In the genomic region with DNA sequence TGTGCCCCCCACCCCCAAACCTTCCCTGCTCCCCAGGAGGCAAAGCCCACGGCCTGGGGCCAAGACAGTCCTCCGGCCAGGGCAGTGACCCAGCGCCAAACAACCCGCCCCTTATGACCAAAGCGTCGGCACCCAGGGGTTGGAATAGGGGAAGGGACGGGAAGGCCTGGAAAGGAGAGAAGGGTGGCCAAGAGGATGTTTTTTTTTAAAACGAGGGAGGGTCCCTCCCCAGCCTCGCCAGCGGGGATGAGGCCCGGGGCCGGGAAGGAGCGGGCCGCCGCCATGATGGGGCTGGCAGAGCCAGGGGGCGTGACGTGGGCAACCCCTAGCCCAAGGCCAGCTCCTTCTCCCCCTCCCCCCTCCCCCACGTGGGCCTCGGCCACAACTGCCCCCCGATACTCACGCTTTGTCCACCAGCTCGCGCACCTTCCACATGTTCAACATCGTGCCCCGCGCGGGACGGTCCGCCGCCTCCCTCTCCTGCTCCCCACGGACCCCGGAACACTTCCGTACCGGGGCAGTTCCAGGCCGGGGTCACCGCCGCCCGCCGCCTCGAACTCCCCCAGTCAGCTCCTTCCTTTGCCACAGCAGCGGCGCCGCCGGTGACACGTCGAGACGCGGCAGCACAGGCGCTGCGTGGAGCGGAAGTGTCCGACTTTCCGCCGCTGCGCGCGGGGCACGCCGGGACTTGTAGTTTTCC, we compare ENCODE assay signal across 1 cellular context.
TF ChIP-seq lines count a peak whose summit lies in the region.

A gene (minus strand): TSS at position 619 of the 700 bp plus-strand sequence. CDS start 175 bp downstream, at position 444.

TF ChIP-seq in HepG2, 621 proteins besides CTCF, POLR2A, EP300 and RAD21 (continued from another document and continues in another):
- TF ChIP-seq, protein P1, sequence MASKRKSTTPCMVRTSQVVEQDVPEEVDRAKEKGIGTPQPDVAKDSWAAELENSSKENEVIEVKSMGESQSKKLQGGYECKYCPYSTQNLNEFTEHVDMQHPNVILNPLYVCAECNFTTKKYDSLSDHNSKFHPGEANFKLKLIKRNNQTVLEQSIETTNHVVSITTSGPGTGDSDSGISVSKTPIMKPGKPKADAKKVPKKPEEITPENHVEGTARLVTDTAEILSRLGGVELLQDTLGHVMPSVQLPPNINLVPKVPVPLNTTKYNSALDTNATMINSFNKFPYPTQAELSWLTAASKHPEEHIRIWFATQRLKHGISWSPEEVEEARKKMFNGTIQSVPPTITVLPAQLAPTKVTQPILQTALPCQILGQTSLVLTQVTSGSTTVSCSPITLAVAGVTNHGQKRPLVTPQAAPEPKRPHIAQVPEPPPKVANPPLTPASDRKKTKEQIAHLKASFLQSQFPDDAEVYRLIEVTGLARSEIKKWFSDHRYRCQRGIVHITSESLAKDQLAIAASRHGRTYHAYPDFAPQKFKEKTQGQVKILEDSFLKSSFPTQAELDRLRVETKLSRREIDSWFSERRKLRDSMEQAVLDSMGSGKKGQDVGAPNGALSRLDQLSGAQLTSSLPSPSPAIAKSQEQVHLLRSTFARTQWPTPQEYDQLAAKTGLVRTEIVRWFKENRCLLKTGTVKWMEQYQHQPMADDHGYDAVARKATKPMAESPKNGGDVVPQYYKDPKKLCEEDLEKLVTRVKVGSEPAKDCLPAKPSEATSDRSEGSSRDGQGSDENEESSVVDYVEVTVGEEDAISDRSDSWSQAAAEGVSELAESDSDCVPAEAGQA (IDR thresholded peaks at IDR 0.05; ENCODE audit: low read depth) = peak; percentile 83
- TF ChIP-seq, protein P1 (CRISPR knock-in tag; IDR thresholded peaks at IDR 0.05; ENCODE audit: borderline replicate concordance) = no peak
- TF ChIP-seq, protein P2, sequence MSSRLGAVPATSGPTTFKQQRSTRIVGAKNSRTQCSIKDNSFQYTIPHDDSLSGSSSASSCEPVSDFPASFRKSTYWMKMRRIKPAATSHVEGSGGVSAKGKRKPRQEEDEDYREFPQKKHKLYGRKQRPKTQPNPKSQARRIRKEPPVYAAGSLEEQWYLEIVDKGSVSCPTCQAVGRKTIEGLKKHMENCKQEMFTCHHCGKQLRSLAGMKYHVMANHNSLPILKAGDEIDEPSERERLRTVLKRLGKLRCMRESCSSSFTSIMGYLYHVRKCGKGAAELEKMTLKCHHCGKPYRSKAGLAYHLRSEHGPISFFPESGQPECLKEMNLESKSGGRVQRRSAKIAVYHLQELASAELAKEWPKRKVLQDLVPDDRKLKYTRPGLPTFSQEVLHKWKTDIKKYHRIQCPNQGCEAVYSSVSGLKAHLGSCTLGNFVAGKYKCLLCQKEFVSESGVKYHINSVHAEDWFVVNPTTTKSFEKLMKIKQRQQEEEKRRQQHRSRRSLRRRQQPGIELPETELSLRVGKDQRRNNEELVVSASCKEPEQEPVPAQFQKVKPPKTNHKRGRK (CRISPR knock-in tag; IDR thresholded peaks at IDR 0.05) = no peak
- TF ChIP-seq KMT2B (CRISPR knock-in tag; IDR thresholded peaks at IDR 0.05) (peak; percentile 86), EHMT2 (IDR thresholded peaks at IDR 0.05; ENCODE audit: borderline replicate concordance, low read depth, low read length) (no peak), ZNF350 (CRISPR knock-in tag; IDR thresholded peaks at IDR 0.05; ENCODE audit: borderline replicate concordance, low read depth) (peak; percentile 49; the same call in 1 of the 2 replicates), ZFX (CRISPR knock-in tag; IDR thresholded peaks at IDR 0.05; ENCODE audit: low read depth) (peak; percentile 82), CAMTA2 (CRISPR knock-in tag; IDR thresholded peaks at IDR 0.05; ENCODE audit: borderline replicate concordance) (no peak), ISL2 (CRISPR knock-in tag; IDR thresholded peaks at IDR 0.05) (peak; percentile 56), MXD4 (CRISPR knock-in tag; IDR thresholded peaks at IDR 0.05) (no peak; the same call in 1 of the 2 replicates), HCFC1 (IDR thresholded peaks at IDR 0.05; ENCODE audit: low read depth, low read length) (peak; percentile 92), POLR2G (IDR thresholded peaks at IDR 0.05; ENCODE audit: low read depth, low read length) (peak; percentile 86), ZC3H4 (CRISPR knock-in tag; IDR thresholded peaks at IDR 0.05; ENCODE audit: borderline replicate concordance) (no peak), MED13 (CRISPR knock-in tag; IDR thresholded peaks at IDR 0.05) (0 out of 2 replicates have a peak, but pooled peaks have one; percentile 63), YEATS4 (CRISPR knock-in tag; IDR thresholded peaks at IDR 0.05; ENCODE audit: borderline replicate concordance) (peak; percentile 89), ZNF75D (CRISPR knock-in tag; IDR thresholded peaks at IDR 0.05; ENCODE audit: borderline replicate concordance) (no peak), ZFP1 (CRISPR knock-in tag; IDR thresholded peaks at IDR 0.05) (no peak), ZNF326 (CRISPR knock-in tag; IDR thresholded peaks at IDR 0.05; ENCODE audit: borderline replicate concordance) (no peak), DR1 (CRISPR knock-in tag; IDR thresholded peaks at IDR 0.05) (peak; percentile 26; the same call in 1 of the 2 replicates), ZNF839 (CRISPR knock-in tag; IDR thresholded peaks at IDR 0.05; ENCODE audit: borderline replicate concordance) (peak; percentile 15; the same call in 1 of the 2 replicates), FOXM1 (CRISPR knock-in tag; IDR thresholded peaks at IDR 0.05) (no peak)
- TF ChIP-seq, protein P3, sequence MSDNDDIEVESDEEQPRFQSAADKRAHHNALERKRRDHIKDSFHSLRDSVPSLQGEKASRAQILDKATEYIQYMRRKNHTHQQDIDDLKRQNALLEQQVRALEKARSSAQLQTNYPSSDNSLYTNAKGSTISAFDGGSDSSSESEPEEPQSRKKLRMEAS (IDR thresholded peaks at IDR 0.05) = peak; percentile 84
- TF ChIP-seq, protein P4, sequence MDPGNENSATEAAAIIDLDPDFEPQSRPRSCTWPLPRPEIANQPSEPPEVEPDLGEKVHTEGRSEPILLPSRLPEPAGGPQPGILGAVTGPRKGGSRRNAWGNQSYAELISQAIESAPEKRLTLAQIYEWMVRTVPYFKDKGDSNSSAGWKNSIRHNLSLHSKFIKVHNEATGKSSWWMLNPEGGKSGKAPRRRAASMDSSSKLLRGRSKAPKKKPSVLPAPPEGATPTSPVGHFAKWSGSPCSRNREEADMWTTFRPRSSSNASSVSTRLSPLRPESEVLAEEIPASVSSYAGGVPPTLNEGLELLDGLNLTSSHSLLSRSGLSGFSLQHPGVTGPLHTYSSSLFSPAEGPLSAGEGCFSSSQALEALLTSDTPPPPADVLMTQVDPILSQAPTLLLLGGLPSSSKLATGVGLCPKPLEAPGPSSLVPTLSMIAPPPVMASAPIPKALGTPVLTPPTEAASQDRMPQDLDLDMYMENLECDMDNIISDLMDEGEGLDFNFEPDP (CRISPR knock-in tag; conservative IDR thresholded peaks at IDR 0.05) = 0 out of 2 replicates have a peak, but pooled peaks have one; percentile 30
- TF ChIP-seq, protein P5, sequence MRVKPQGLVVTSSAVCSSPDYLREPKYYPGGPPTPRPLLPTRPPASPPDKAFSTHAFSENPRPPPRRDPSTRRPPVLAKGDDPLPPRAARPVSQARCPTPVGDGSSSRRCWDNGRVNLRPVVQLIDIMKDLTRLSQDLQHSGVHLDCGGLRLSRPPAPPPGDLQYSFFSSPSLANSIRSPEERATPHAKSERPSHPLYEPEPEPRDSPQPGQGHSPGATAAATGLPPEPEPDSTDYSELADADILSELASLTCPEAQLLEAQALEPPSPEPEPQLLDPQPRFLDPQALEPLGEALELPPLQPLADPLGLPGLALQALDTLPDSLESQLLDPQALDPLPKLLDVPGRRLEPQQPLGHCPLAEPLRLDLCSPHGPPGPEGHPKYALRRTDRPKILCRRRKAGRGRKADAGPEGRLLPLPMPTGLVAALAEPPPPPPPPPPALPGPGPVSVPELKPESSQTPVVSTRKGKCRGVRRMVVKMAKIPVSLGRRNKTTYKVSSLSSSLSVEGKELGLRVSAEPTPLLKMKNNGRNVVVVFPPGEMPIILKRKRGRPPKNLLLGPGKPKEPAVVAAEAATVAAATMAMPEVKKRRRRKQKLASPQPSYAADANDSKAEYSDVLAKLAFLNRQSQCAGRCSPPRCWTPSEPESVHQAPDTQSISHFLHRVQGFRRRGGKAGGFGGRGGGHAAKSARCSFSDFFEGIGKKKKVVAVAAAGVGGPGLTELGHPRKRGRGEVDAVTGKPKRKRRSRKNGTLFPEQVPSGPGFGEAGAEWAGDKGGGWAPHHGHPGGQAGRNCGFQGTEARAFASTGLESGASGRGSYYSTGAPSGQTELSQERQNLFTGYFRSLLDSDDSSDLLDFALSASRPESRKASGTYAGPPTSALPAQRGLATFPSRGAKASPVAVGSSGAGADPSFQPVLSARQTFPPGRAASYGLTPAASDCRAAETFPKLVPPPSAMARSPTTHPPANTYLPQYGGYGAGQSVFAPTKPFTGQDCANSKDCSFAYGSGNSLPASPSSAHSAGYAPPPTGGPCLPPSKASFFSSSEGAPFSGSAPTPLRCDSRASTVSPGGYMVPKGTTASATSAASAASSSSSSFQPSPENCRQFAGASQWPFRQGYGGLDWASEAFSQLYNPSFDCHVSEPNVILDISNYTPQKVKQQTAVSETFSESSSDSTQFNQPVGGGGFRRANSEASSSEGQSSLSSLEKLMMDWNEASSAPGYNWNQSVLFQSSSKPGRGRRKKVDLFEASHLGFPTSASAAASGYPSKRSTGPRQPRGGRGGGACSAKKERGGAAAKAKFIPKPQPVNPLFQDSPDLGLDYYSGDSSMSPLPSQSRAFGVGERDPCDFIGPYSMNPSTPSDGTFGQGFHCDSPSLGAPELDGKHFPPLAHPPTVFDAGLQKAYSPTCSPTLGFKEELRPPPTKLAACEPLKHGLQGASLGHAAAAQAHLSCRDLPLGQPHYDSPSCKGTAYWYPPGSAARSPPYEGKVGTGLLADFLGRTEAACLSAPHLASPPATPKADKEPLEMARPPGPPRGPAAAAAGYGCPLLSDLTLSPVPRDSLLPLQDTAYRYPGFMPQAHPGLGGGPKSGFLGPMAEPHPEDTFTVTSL (CRISPR knock-in tag; IDR thresholded peaks at IDR 0.05; ENCODE audit: borderline replicate concordance) = peak; percentile 37; the same call in 1 of the 2 replicates
- TF ChIP-seq, protein P6, sequence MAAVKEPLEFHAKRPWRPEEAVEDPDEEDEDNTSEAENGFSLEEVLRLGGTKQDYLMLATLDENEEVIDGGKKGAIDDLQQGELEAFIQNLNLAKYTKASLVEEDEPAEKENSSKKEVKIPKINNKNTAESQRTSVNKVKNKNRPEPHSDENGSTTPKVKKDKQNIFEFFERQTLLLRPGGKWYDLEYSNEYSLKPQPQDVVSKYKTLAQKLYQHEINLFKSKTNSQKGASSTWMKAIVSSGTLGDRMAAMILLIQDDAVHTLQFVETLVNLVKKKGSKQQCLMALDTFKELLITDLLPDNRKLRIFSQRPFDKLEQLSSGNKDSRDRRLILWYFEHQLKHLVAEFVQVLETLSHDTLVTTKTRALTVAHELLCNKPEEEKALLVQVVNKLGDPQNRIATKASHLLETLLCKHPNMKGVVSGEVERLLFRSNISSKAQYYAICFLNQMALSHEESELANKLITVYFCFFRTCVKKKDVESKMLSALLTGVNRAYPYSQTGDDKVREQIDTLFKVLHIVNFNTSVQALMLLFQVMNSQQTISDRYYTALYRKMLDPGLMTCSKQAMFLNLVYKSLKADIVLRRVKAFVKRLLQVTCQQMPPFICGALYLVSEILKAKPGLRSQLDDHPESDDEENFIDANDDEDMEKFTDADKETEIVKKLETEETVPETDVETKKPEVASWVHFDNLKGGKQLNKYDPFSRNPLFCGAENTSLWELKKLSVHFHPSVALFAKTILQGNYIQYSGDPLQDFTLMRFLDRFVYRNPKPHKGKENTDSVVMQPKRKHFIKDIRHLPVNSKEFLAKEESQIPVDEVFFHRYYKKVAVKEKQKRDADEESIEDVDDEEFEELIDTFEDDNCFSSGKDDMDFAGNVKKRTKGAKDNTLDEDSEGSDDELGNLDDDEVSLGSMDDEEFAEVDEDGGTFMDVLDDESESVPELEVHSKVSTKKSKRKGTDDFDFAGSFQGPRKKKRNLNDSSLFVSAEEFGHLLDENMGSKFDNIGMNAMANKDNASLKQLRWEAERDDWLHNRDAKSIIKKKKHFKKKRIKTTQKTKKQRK (IDR thresholded peaks at IDR 0.05; ENCODE audit: low read length) = no peak
- TF ChIP-seq, protein P7, sequence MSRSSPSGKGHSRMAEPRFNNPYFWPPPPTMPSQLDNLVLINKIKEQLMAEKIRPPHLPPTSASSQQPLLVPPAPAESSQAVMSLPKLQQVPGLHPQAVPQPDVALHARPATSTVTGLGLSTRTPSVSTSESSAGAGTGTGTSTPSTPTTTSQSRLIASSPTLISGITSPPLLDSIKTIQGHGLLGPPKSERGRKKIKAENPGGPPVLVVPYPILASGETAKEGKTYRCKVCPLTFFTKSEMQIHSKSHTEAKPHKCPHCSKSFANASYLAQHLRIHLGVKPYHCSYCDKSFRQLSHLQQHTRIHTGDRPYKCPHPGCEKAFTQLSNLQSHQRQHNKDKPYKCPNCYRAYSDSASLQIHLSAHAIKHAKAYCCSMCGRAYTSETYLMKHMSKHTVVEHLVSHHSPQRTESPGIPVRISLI (CRISPR knock-in tag; IDR thresholded peaks at IDR 0.05; ENCODE audit: borderline replicate concordance) = 0 out of 2 replicates have a peak, but pooled peaks have one; percentile 19
- TF ChIP-seq, protein P8, sequence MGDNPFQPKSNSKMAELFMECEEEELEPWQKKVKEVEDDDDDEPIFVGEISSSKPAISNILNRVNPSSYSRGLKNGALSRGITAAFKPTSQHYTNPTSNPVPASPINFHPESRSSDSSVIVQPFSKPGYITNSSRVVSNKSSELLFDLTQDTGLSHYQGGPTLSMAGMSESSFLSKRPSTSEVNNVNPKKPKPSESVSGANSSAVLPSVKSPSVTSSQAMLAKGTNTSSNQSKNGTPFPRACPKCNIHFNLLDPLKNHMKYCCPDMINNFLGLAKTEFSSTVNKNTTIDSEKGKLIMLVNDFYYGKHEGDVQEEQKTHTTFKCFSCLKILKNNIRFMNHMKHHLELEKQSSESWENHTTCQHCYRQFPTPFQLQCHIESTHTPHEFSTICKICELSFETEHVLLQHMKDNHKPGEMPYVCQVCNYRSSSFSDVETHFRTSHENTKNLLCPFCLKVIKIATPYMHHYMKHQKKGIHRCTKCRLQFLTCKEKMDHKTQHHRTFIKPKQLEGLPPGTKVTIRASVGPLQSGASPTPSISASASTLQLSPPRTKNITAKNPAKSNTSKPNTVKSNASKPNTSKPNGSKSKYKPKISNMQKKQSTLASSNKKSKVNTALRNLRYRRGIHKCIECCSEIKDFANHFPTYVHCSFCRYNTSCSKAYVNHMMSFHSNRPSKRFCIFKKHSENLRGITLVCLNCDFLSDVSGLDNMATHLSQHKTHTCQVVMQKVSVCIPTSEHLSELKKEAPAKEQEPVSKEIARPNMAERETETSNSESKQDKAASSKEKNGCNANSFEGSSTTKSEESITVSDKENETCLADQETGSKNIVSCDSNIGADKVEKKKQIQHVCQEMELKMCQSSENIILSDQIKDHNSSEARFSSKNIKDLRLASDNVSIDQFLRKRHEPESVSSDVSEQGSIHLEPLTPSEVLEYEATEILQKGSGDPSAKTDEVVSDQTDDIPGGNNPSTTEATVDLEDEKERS (CRISPR knock-in tag; IDR thresholded peaks at IDR 0.05) = no peak; the same call in 1 of the 2 replicates
